26 cellular contexts compared by ENCODE assay signal in the genomic region with DNA sequence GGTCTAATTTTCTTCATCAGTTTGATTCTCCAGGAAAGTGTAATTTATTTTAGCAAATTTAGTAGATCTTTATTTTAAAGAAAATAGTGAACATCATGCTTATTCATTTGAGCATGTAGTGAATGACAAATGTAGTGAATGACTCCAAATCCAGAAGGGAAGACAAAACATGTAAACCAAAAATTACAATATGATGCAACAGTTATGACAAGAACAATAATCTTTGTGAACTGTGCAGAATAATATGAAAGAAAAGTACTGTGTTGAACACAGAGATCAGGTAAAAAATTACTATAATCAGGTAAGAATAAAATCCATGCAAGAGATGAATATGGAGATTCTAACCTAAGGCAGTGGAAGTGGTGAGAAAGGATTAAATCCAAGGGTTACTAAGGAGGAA.
"Had no signal": no experiment of that assay in that cellular context is flagged by ENCODE, and none has a peak within 500 bp of the region (broad histone marks: within the 10 kb centered on the region; RNA-seq: fewer than 3 reads in every experiment).

No MANE protein-coding gene starts in this region.

- H3K4me2 ChIP-seq: smooth muscle cell had no signal

- H3K9me3 ChIP-seq: left lung, lower lobe of right lung, mucosa of descending colon, ovary, right atrium auricular region, right lobe of liver, stomach, thoracic aorta, tibial artery, upper lobe of right lung had no signal

- H3K4me3 ChIP-seq: left lung, lower lobe of right lung, mucosa of descending colon, ovary, right atrium auricular region, right lobe of liver, smooth muscle cell, stomach, thoracic aorta, tibial artery, upper lobe of right lung had no signal

- H3K27ac ChIP-seq: left lung, lower lobe of right lung, ovary, right atrium auricular region, right lobe of liver, stomach, thoracic aorta, tibial artery, upper lobe of right lung had no signal

- H3K9me3 Mint-ChIP-seq: immature natural killer cell, nephron, neural crest cell had no signal

- H3K27me3 ChIP-seq: left lung, ovary, right atrium auricular region, right lobe of liver, stomach, tibial artery, upper lobe of right lung had no signal

- H3K27me3 Mint-ChIP-seq: naive thymus-derived CD8-positive, alpha-beta T cell; progenitor cell of endocrine pancreas; stimulated activated naive B cell treated with anti-CD40 and anti-IgM and Interleukin-4, amounts not matched to agents 10 μg/mL and 1 μg/mL and 100 μg/mL, for 72 hours had no signal

- H3K27ac Mint-ChIP-seq: immature natural killer cell; nephron; progenitor cell of endocrine pancreas; stimulated activated naive B cell treated with anti-CD40 and anti-IgM and Interleukin-4, amounts not matched to agents 10 μg/mL and 1 μg/mL and 100 μg/mL, for 72 hours had no signal

- ATAC-seq: left colon; left lung; lower lobe of right lung; mucosa of descending colon; naive thymus-derived CD8-positive, alpha-beta T cell; right lobe of liver; stimulated activated naive B cell treated with anti-CD40 and anti-IgM and Interleukin-4, amounts not matched to agents 10 μg/mL and 1 μg/mL and 100 μg/mL, for 72 hours; stimulated activated naive CD8-positive, alpha-beta T cell treated with anti-CD3 and anti-CD28 coated beads, Interleukin-15, Interleukin-2, amounts not matched to agents 100 U/mL and 50 U/mL, for 24 hours; upper lobe of right lung had no signal

- H3K36me3 ChIP-seq: left lung, lower lobe of right lung, ovary, right atrium auricular region, right lobe of liver, stomach, thoracic aorta, tibial artery, upper lobe of right lung had no signal

- H3K4me3 Mint-ChIP-seq: immature natural killer cell; naive thymus-derived CD8-positive, alpha-beta T cell; nephron; neural crest cell; stimulated activated naive B cell treated with anti-CD40 and anti-IgM and Interleukin-4, amounts not matched to agents 10 μg/mL and 1 μg/mL and 100 μg/mL, for 72 hours had no signal

- DNase-seq: hypothalamus; immature natural killer cell; kidney; left colon; left lung; lower lobe of right lung; midbrain; mucosa of descending colon; naive thymus-derived CD8-positive, alpha-beta T cell; ovary; right lobe of liver; stimulated activated CD4-positive, alpha-beta T cell treated with anti-CD3 and anti-CD28 coated beads, Interleukin-1b, Interleukin-23, amount 100 ng/mL, for 48 hours; stimulated activated CD4-positive, alpha-beta T cell treated with anti-CD3 and anti-CD28 coated beads, Interleukin-2, amount 100 ng/mL, for 48 hours; stimulated activated CD4-positive, alpha-beta T cell treated with anti-CD3 and anti-CD28 coated beads, Interleukin-4, amount 100 ng/mL, for 4 hours; stimulated activated CD8-positive, alpha-beta memory T cell treated with anti-CD3 and anti-CD28 coated beads, Interleukin-4, amount 100 ng/mL, for 48 hours; stimulated activated naive B cell treated with anti-CD40 and anti-IgM and Interleukin-4, amounts not matched to agents 10 μg/mL and 1 μg/mL and 100 μg/mL, for 72 hours; stimulated activated naive CD8-positive, alpha-beta T cell treated with anti-CD3 and anti-CD28 coated beads, Interleukin-15, Interleukin-2, amounts not matched to agents 100 U/mL and 50 U/mL, for 24 hours; stomach; tibial artery; upper lobe of right lung had no signal

- H3K4me1 ChIP-seq: left lung, lower lobe of right lung, right atrium auricular region, right lobe of liver, stomach, tibial artery, upper lobe of right lung had no signal
